1 cellular context compared by ENCODE assay signal in the genomic region with DNA sequence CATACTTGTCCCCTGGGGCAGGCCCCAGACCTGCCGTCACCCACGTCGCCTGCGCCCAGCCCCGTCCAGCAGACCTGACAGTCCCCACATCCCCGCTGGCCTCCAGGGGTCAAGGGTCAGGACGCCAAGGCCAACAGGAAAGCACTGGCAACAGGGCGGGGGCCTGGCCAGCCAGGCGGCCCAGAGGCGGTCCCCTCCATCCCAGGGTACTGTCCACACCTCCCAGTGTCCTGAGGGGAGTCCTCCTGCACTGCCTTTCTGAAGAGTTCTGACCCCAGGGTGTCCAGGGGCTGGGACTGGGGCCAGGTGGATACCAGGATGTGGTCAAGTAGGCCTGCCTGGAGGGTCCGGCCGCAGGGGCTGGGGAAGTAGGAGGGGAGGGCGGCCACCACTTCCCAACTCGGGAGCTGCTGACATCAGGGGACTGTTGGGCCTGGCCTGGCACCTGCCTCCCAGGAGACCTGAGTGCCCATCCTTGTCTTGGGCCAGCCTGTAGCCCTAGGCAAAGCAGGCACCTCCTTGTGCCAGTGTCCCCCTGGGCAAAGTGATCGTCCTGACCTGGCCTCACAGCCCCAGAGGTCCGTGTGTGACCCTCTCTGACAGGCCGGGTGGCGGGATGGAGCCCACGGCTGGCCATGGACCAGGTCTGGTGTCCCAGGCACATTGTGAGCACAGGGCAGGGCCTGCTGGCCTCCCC.
TF ChIP-seq lines count a peak whose summit lies in the region.

No MANE protein-coding gene starts in this region.

TF ChIP-seq in HepG2, 621 proteins besides CTCF, POLR2A, EP300 and RAD21 (continued from another document and continues in another):
- TF ChIP-seq, protein P1, sequence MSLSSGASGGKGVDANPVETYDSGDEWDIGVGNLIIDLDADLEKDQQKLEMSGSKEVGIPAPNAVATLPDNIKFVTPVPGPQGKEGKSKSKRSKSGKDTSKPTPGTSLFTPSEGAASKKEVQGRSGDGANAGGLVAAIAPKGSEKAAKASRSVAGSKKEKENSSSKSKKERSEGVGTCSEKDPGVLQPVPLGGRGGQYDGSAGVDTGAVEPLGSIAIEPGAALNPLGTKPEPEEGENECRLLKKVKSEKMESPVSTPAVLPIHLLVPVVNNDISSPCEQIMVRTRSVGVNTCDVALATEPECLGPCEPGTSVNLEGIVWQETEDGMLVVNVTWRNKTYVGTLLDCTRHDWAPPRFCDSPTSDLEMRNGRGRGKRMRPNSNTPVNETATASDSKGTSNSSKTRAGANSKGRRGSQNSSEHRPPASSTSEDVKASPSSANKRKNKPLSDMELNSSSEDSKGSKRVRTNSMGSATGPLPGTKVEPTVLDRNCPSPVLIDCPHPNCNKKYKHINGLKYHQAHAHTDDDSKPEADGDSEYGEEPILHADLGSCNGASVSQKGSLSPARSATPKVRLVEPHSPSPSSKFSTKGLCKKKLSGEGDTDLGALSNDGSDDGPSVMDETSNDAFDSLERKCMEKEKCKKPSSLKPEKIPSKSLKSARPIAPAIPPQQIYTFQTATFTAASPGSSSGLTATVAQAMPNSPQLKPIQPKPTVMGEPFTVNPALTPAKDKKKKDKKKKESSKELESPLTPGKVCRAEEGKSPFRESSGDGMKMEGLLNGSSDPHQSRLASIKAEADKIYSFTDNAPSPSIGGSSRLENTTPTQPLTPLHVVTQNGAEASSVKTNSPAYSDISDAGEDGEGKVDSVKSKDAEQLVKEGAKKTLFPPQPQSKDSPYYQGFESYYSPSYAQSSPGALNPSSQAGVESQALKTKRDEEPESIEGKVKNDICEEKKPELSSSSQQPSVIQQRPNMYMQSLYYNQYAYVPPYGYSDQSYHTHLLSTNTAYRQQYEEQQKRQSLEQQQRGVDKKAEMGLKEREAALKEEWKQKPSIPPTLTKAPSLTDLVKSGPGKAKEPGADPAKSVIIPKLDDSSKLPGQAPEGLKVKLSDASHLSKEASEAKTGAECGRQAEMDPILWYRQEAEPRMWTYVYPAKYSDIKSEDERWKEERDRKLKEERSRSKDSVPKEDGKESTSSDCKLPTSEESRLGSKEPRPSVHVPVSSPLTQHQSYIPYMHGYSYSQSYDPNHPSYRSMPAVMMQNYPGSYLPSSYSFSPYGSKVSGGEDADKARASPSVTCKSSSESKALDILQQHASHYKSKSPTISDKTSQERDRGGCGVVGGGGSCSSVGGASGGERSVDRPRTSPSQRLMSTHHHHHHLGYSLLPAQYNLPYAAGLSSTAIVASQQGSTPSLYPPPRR (CRISPR knock-in tag; IDR thresholded peaks at IDR 0.05; ENCODE audit: borderline replicate concordance): peak; percentile 89
- TF ChIP-seq, protein P2, sequence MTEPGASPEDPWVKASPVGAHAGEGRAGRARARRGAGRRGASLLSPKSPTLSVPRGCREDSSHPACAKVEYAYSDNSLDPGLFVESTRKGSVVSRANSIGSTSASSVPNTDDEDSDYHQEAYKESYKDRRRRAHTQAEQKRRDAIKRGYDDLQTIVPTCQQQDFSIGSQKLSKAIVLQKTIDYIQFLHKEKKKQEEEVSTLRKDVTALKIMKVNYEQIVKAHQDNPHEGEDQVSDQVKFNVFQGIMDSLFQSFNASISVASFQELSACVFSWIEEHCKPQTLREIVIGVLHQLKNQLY (CRISPR knock-in tag; IDR thresholded peaks at IDR 0.05): peak; percentile 77
- TF ChIP-seq RBM22 (optimal IDR thresholded peaks at IDR 0.05; ENCODE audit: low read length): no peak
- TF ChIP-seq, protein P3, sequence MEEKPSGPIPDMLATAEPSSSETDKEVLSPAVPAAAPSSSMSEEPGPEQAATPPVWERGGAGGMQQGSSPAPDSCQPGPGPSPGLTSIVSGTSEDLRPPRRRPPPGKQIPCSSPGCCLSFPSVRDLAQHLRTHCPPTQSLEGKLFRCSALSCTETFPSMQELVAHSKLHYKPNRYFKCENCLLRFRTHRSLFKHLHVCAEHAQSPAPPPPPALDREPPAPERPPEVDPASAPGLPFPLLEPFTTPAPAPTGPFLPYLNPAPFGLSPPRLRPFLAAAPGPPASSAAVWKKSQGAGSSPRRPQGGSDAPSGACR (CRISPR knock-in tag; IDR thresholded peaks at IDR 0.05): no peak
- TF ChIP-seq BCL6 (CRISPR knock-in tag; IDR thresholded peaks at IDR 0.05): peak; percentile 54
- TF ChIP-seq, protein P4, sequence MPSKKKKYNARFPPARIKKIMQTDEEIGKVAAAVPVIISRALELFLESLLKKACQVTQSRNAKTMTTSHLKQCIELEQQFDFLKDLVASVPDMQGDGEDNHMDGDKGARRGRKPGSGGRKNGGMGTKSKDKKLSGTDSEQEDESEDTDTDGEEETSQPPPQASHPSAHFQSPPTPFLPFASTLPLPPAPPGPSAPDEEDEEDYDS (CRISPR knock-in tag; IDR thresholded peaks at IDR 0.05): peak; percentile 81
- no peak for TF ChIP-seq ZNF225 (CRISPR knock-in tag; IDR thresholded peaks at IDR 0.05)
- no peak for TF ChIP-seq ZNF256 (CRISPR knock-in tag; conservative IDR thresholded peaks at IDR 0.05)
- no peak for TF ChIP-seq ZNF367 (CRISPR knock-in tag; IDR thresholded peaks at IDR 0.05; ENCODE audit: borderline replicate concordance)
- no peak for TF ChIP-seq MAFF (IDR thresholded peaks at IDR 0.05; ENCODE audit: low read depth, low read length)
- TF ChIP-seq TCF7 (IDR thresholded peaks at IDR 0.05; ENCODE audit: low read depth): no peak
- TF ChIP-seq, protein P5, sequence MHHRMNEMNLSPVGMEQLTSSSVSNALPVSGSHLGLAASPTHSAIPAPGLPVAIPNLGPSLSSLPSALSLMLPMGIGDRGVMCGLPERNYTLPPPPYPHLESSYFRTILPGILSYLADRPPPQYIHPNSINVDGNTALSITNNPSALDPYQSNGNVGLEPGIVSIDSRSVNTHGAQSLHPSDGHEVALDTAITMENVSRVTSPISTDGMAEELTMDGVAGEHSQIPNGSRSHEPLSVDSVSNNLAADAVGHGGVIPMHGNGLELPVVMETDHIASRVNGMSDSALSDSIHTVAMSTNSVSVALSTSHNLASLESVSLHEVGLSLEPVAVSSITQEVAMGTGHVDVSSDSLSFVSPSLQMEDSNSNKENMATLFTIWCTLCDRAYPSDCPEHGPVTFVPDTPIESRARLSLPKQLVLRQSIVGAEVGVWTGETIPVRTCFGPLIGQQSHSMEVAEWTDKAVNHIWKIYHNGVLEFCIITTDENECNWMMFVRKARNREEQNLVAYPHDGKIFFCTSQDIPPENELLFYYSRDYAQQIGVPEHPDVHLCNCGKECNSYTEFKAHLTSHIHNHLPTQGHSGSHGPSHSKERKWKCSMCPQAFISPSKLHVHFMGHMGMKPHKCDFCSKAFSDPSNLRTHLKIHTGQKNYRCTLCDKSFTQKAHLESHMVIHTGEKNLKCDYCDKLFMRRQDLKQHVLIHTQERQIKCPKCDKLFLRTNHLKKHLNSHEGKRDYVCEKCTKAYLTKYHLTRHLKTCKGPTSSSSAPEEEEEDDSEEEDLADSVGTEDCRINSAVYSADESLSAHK (CRISPR knock-in tag; IDR thresholded peaks at IDR 0.05; ENCODE audit: borderline replicate concordance): no peak
- TF ChIP-seq, protein P6, sequence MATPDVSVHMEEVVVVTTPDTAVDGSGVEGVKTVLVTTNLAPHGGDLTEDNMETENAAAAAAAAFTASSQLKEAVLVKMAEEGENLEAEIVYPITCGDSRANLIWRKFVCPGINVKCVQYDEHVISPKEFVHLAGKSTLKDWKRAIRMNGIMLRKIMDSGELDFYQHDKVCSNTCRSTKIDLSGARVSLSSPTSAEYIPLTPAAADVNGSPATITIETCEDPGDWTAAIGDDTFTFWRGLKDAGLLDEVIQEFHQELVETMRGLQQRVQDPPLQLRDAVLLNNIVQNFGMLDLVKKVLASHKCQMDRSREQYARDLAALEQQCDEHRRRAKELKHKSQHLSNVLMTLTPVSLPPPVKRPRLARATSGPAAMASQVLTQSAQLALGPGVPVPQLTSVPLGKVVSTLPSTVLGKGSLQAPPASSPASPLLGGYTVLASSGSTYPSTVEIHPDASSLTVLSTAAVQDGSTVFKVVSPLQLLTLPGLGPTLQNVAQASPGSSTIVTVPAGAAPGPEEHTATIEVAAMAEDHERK (CRISPR knock-in tag; IDR thresholded peaks at IDR 0.05; ENCODE audit: low read depth): no peak
- TF ChIP-seq CHCHD3 (CRISPR knock-in tag; IDR thresholded peaks at IDR 0.05): no peak
- TF ChIP-seq, protein P7, sequence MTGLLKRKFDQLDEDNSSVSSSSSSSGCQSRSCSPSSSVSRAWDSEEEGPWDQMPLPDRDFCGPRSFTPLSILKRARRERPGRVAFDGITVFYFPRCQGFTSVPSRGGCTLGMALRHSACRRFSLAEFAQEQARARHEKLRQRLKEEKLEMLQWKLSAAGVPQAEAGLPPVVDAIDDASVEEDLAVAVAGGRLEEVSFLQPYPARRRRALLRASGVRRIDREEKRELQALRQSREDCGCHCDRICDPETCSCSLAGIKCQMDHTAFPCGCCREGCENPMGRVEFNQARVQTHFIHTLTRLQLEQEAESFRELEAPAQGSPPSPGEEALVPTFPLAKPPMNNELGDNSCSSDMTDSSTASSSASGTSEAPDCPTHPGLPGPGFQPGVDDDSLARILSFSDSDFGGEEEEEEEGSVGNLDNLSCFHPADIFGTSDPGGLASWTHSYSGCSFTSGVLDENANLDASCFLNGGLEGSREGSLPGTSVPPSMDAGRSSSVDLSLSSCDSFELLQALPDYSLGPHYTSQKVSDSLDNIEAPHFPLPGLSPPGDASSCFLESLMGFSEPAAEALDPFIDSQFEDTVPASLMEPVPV (CRISPR knock-in tag; IDR thresholded peaks at IDR 0.05): no peak; the same call in 1 of the 2 replicates
- peak; percentile 65; the same call in 1 of the 2 replicates for TF ChIP-seq RCOR2 (CRISPR knock-in tag; IDR thresholded peaks at IDR 0.05)
- no peak for TF ChIP-seq ZNF329 (CRISPR knock-in tag; IDR thresholded peaks at IDR 0.05; ENCODE audit: low read depth)
- TF ChIP-seq MAF1 (CRISPR knock-in tag; IDR thresholded peaks at IDR 0.05; ENCODE audit: borderline replicate concordance): no peak
- peak; percentile 65 for TF ChIP-seq GABPB1 (CRISPR knock-in tag; IDR thresholded peaks at IDR 0.05)
- peak; percentile 88 for TF ChIP-seq ZNF430 (CRISPR knock-in tag; IDR thresholded peaks at IDR 0.05)
- TF ChIP-seq ZNF660 (CRISPR knock-in tag; IDR thresholded peaks at IDR 0.05; ENCODE audit: borderline replicate concordance, low read depth): no peak
- TF ChIP-seq DNMT3B (CRISPR knock-in tag; conservative IDR thresholded peaks at IDR 0.05): no peak
- no peak for TF ChIP-seq ZNF496 (CRISPR knock-in tag; IDR thresholded peaks at IDR 0.05; ENCODE audit: insufficient replicate concordance)
- TF ChIP-seq THYN1 (CRISPR knock-in tag; IDR thresholded peaks at IDR 0.05; ENCODE audit: borderline replicate concordance, low read depth): no peak
- TF ChIP-seq ATF7 (IDR thresholded peaks at IDR 0.05): no peak
- 0 out of 2 replicates have a peak, but pooled peaks have one; percentile 34 for TF ChIP-seq ATF7 (CRISPR knock-in tag; IDR thresholded peaks at IDR 0.05)
- no peak for TF ChIP-seq FOXJ3 (CRISPR knock-in tag; IDR thresholded peaks at IDR 0.05; ENCODE audit: borderline replicate concordance)
- TF ChIP-seq TSC22D2 (CRISPR knock-in tag; IDR thresholded peaks at IDR 0.05; ENCODE audit: borderline replicate concordance): no peak
- TF ChIP-seq, protein P8, sequence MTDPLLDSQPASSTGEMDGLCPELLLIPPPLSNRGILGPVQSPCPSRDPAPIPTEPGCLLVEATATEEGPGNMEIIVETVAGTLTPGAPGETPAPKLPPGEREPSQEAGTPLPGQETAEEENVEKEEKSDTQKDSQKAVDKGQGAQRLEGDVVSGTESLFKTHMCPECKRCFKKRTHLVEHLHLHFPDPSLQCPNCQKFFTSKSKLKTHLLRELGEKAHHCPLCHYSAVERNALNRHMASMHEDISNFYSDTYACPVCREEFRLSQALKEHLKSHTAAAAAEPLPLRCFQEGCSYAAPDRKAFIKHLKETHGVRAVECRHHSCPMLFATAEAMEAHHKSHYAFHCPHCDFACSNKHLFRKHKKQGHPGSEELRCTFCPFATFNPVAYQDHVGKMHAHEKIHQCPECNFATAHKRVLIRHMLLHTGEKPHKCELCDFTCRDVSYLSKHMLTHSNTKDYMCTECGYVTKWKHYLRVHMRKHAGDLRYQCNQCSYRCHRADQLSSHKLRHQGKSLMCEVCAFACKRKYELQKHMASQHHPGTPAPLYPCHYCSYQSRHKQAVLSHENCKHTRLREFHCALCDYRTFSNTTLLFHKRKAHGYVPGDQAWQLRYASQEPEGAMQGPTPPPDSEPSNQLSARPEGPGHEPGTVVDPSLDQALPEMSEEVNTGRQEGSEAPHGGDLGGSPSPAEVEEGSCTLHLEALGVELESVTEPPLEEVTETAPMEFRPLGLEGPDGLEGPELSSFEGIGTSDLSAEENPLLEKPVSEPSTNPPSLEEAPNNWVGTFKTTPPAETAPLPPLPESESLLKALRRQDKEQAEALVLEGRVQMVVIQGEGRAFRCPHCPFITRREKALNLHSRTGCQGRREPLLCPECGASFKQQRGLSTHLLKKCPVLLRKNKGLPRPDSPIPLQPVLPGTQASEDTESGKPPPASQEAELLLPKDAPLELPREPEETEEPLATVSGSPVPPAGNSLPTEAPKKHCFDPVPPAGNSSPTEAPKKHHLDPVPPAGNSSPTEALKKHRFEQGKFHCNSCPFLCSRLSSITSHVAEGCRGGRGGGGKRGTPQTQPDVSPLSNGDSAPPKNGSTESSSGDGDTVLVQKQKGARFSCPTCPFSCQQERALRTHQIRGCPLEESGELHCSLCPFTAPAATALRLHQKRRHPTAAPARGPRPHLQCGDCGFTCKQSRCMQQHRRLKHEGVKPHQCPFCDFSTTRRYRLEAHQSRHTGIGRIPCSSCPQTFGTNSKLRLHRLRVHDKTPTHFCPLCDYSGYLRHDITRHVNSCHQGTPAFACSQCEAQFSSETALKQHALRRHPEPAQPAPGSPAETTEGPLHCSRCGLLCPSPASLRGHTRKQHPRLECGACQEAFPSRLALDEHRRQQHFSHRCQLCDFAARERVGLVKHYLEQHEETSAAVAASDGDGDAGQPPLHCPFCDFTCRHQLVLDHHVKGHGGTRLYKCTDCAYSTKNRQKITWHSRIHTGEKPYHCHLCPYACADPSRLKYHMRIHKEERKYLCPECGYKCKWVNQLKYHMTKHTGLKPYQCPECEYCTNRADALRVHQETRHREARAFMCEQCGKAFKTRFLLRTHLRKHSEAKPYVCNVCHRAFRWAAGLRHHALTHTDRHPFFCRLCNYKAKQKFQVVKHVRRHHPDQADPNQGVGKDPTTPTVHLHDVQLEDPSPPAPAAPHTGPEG (CRISPR knock-in tag; IDR thresholded peaks at IDR 0.05): no peak
- 0 out of 2 replicates have a peak, but pooled peaks have one; percentile 55 for TF ChIP-seq ZNF441 (CRISPR knock-in tag; IDR thresholded peaks at IDR 0.05; ENCODE audit: borderline replicate concordance)
- TF ChIP-seq, protein P9, sequence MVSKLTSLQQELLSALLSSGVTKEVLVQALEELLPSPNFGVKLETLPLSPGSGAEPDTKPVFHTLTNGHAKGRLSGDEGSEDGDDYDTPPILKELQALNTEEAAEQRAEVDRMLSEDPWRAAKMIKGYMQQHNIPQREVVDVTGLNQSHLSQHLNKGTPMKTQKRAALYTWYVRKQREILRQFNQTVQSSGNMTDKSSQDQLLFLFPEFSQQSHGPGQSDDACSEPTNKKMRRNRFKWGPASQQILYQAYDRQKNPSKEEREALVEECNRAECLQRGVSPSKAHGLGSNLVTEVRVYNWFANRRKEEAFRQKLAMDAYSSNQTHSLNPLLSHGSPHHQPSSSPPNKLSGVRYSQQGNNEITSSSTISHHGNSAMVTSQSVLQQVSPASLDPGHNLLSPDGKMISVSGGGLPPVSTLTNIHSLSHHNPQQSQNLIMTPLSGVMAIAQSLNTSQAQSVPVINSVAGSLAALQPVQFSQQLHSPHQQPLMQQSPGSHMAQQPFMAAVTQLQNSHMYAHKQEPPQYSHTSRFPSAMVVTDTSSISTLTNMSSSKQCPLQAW (CRISPR knock-in tag; IDR thresholded peaks at IDR 0.05): peak; percentile 85
- no peak for TF ChIP-seq ZNF768 (CRISPR knock-in tag; IDR thresholded peaks at IDR 0.05)
- peak; percentile 80; the same call in 1 of the 2 replicates for TF ChIP-seq ZNF331 (CRISPR knock-in tag; IDR thresholded peaks at IDR 0.05)
- TF ChIP-seq HOXA9 (CRISPR knock-in tag; IDR thresholded peaks at IDR 0.05; ENCODE audit: borderline replicate concordance): no peak
